In genomic region chr4:108361886-108362285, GRCh38 we compare ENCODE assay signal across 23 cellular contexts.
A peak's percentile ranks its signal among the peaks of the same experiment; 100 is the strongest.
DNase-seq lines count a peak whose midpoint lies in the region; FAIRE-seq and TF ChIP-seq lines count a peak whose summit lies in the region.
"Had no signal": no experiment of that assay in that cellular context is flagged by ENCODE, and none has a peak within 500 bp of the region (broad histone marks: within the 10 kb centered on the region; RNA-seq: fewer than 3 reads in every experiment).

No MANE protein-coding gene starts in this region.

- POLR2A ChIA-PET in H1 (lab: Charles Lee; ENCODE audit: partially characterized antibody) = no interaction called here

- TF ChIP-seq POLR2A in H1 (IDR thresholded peaks at IDR 0.05; ENCODE audit: control extremely low read depth in 1 of 2, low read depth in 2 of 2, low read length in 2 of 2) = no peak

- H2BK20ac ChIP-seq in H1 (ENCODE audit: low read length) = no peak overlapping the region

- H4K91ac ChIP-seq in H1 (replicated peaks; ENCODE audit: insufficient read length, low read length) = no peak overlapping the region
- peak overlapping the region; percentile 45 for H4K91ac ChIP-seq in trophoblast cell (ENCODE audit: low read depth, low read length)

- no peak overlapping the region for H2BK120ac ChIP-seq in H1 (replicated peaks; ENCODE audit: low read depth, low read length)
- peak overlapping the region; percentile 86 for H2BK120ac ChIP-seq in trophoblast cell (ENCODE audit: insufficient read depth, low read length, poor library complexity)

- peak overlapping the region; percentile 43 for H3K27ac Mint-ChIP-seq in activated naive CD4-positive, alpha-beta T cell treated with anti-CD3 and anti-CD28 coated beads for 36 hours
- H3K27ac Mint-ChIP-seq in activated naive CD4-positive, alpha-beta T cell treated with anti-CD3 and anti-CD28 coated beads, Interleukin-2, amount 10 ng/mL, durations not matched to agents 7 days and 5 days = no peak overlapping the region
- H3K27ac Mint-ChIP-seq: activated CD8-positive, alpha-beta T cell treated with anti-CD3 and anti-CD28 coated beads for 36 hours; effector memory CD8-positive, alpha-beta T cell; T-helper 2 cell treated with Interferon-gamma antibody and Interleukin-4, amounts not matched to agents 5 μg/mL and 100 μg/mL, for 36 hours; WTC11 had no signal

- H3K4me1 Mint-ChIP-seq in activated naive CD4-positive, alpha-beta T cell treated with anti-CD3 and anti-CD28 coated beads for 36 hours (ENCODE audit: low read depth) = peaks cover 61% of the 10 kb centered on the region
- H3K4me1 Mint-ChIP-seq in activated naive CD4-positive, alpha-beta T cell treated with anti-CD3 and anti-CD28 coated beads, Interleukin-2, amount 10 ng/mL, durations not matched to agents 7 days and 5 days = peaks cover 68% of the 10 kb centered on the region

- TF ChIP-seq EP300 in H1 (IDR thresholded peaks at IDR 0.05; ENCODE audit: borderline replicate concordance in 1 of 2, low read depth in 2 of 2, low read length in 2 of 2) = no peak

- H2BK5ac ChIP-seq in H1 (ENCODE audit: low read depth, low read length) (no peak overlapping the region), trophoblast cell (ENCODE audit: low read depth, low read length, poor library complexity) (peak overlapping the region; percentile 50)

- H3K4me2 ChIP-seq in Loucy (ENCODE audit: low read depth, low read length, poor library complexity, severe bottlenecking) (peak overlapping the region; percentile 77), H1 (ENCODE audit: insufficient read depth in 1 of 2, low read depth in 2 of 2, low read length in 2 of 2) (no peak overlapping the region), trophoblast cell (ENCODE audit: low read length) (no peak overlapping the region)
- H3K4me2 ChIP-seq: SK-N-SH had no signal

- no peak overlapping the region for H2AK5ac ChIP-seq in H1 (ENCODE audit: low read depth, low read length)
- H2AK5ac ChIP-seq in trophoblast cell (ENCODE audit: low read length) = peak overlapping the region; percentile 57

- no peak overlapping the region for H3K4ac ChIP-seq in H1 (replicated peaks; ENCODE audit: insufficient read length, low read depth, low read length)
- H3K4ac ChIP-seq in trophoblast cell (ENCODE audit: low read depth, low read length) = peak overlapping the region; percentile 33

- H3K9me3 Mint-ChIP-seq in activated naive CD4-positive, alpha-beta T cell treated with anti-CD3 and anti-CD28 coated beads for 36 hours = no peaks in the 10 kb centered on the region
- no peaks in the 10 kb centered on the region for H3K9me3 Mint-ChIP-seq in activated naive CD4-positive, alpha-beta T cell treated with anti-CD3 and anti-CD28 coated beads, Interleukin-2, amount 10 ng/mL, durations not matched to agents 7 days and 5 days
- H3K9me3 Mint-ChIP-seq: activated CD8-positive, alpha-beta T cell treated with anti-CD3 and anti-CD28 coated beads for 36 hours; effector memory CD8-positive, alpha-beta T cell; T-helper 2 cell treated with Interferon-gamma antibody and Interleukin-4, amounts not matched to agents 5 μg/mL and 100 μg/mL, for 36 hours; WTC11 had no signal

- no peaks in the 10 kb centered on the region for H4K20me1 ChIP-seq in Loucy (ENCODE audit: insufficient read depth, low read length, poor library complexity, severe bottlenecking)
- no peaks in the 10 kb centered on the region for H4K20me1 ChIP-seq in H1 (replicated peaks in 1 of 2; ENCODE audit: control insufficient read depth in 1 of 2, insufficient read depth in 2 of 2, low read length in 2 of 2)

- H4K8ac ChIP-seq in H1 (ENCODE audit: extremely low read depth, insufficient read depth, low read length) = no peak overlapping the region
- no peak overlapping the region for H4K8ac ChIP-seq in trophoblast cell (ENCODE audit: low read depth, low read length)

- CTCF ChIA-PET in activated naive CD4-positive, alpha-beta T cell treated with anti-CD3 and anti-CD28 coated beads for 36 hours (lab: Charles Lee) = interaction anchor here (0.6 to 1.4 kb wide), 3 partner anchors 65 to 340 kb away, joined by 3 read pairs; no protein-coding TSS in a partner anchor
- CTCF ChIA-PET in activated naive CD4-positive, alpha-beta T cell treated with anti-CD3 and anti-CD28 coated beads, Interleukin-2, amount 10 ng/mL, durations not matched to agents 7 days and 5 days (lab: Charles Lee) = interaction anchor here (0.6 to 2.8 kb wide), 4 partner anchors 9 to 331 kb away, joined by 3 to 14 read pairs (median 8); no protein-coding TSS in a partner anchor
- CTCF ChIA-PET in H1 (lab: Charles Lee; ENCODE audit: partially characterized antibody) = interaction anchor here (1.2 to 1.9 kb wide), 2 partner anchors 32 to 332 kb away, joined by 4 read pairs; no protein-coding TSS in a partner anchor

- H3K4me3 Mint-ChIP-seq in activated naive CD4-positive, alpha-beta T cell treated with anti-CD3 and anti-CD28 coated beads for 36 hours = no peak overlapping the region
- no peak overlapping the region for H3K4me3 Mint-ChIP-seq in activated naive CD4-positive, alpha-beta T cell treated with anti-CD3 and anti-CD28 coated beads, Interleukin-2, amount 10 ng/mL, durations not matched to agents 7 days and 5 days
- H3K4me3 Mint-ChIP-seq: activated CD8-positive, alpha-beta T cell treated with anti-CD3 and anti-CD28 coated beads for 36 hours; effector memory CD8-positive, alpha-beta T cell; T-helper 2 cell treated with Interferon-gamma antibody and Interleukin-4, amounts not matched to agents 5 μg/mL and 100 μg/mL, for 36 hours; WTC11 had no signal

- TF ChIP-seq RAD21 in H1 (IDR thresholded peaks at IDR 0.05 in 1 of 2, conservative IDR thresholded peaks at IDR 0.05 in 1 of 2; ENCODE audit: low read depth in 2 of 2, low read length in 2 of 2) = no peak

- H3K79me2 ChIP-seq in Loucy (ENCODE audit: insufficient read depth, low read length) (peaks cover 7% of the 10 kb centered on the region), H1 (ENCODE audit: control insufficient read depth in 1 of 2, insufficient read depth in 2 of 2, low read length in 2 of 2) (no peaks in the 10 kb centered on the region), trophoblast cell (ENCODE audit: control insufficient read depth, insufficient read depth, low read length, poor library complexity) (no peaks in the 10 kb centered on the region)

- no peak overlapping the region for H3K56ac ChIP-seq in H1 (replicated peaks; ENCODE audit: insufficient read length, low read depth, low read length)

- H3K36me3 Mint-ChIP-seq in activated naive CD4-positive, alpha-beta T cell treated with anti-CD3 and anti-CD28 coated beads for 36 hours (ENCODE audit: low read depth) = no peaks in the 10 kb centered on the region
- H3K36me3 Mint-ChIP-seq in activated naive CD4-positive, alpha-beta T cell treated with anti-CD3 and anti-CD28 coated beads, Interleukin-2, amount 10 ng/mL, durations not matched to agents 7 days and 5 days = peaks cover 9% of the 10 kb centered on the region
- H3K36me3 Mint-ChIP-seq: WTC11 had no signal

- TF ChIP-seq CTCF in Loucy (conservative IDR thresholded peaks at IDR 0.05; ENCODE audit: low read length) = no peak
- TF ChIP-seq CTCF in H1 (IDR thresholded peaks at IDR 0.05; ENCODE audit: control extremely low read depth in 1 of 3, insufficient read depth in 1 of 3, low read depth in 1 of 3, low read length in 3 of 3) = no peak

- no peaks in the 10 kb centered on the region for H3K27me3 Mint-ChIP-seq in activated naive CD4-positive, alpha-beta T cell treated with anti-CD3 and anti-CD28 coated beads for 36 hours (ENCODE audit: low read depth)
- H3K27me3 Mint-ChIP-seq in activated naive CD4-positive, alpha-beta T cell treated with anti-CD3 and anti-CD28 coated beads, Interleukin-2, amount 10 ng/mL, durations not matched to agents 7 days and 5 days = peaks cover 6% of the 10 kb centered on the region

- 0 out of 2 replicates have a peak overlapping the region, but pooled peaks have one; percentile 39 for H2BK12ac ChIP-seq in H1 (ENCODE audit: low read depth, low read length)
- H2BK12ac ChIP-seq in trophoblast cell (ENCODE audit: low read length) = peak overlapping the region; percentile 90

- peaks cover 25% of the 10 kb centered on the region for H3F3A ChIP-seq in Loucy (ENCODE audit: low read depth)

- H2AFZ ChIP-seq in Loucy (ENCODE audit: low read length) = no peak overlapping the region; the same call in 1 of the 2 replicates
- no peak overlapping the region for H2AFZ ChIP-seq in H1 (ENCODE audit: low read length)
- H2AFZ ChIP-seq in trophoblast cell (ENCODE audit: insufficient read depth, low read length, poor library complexity) = no peak overlapping the region

- no peaks in the 10 kb centered on the region for H3K27me3 ChIP-seq in Loucy (ENCODE audit: insufficient read depth, low read length, poor library complexity, severe bottlenecking)
- H3K27me3 ChIP-seq in H1 (replicated peaks in 1 of 4; ENCODE audit: control insufficient read depth in 3 of 4, extremely low read depth in 1 of 4, insufficient read depth in 3 of 4, low read length in 3 of 4) = no peaks in the 10 kb centered on the region
- peaks cover 5% of the 10 kb centered on the region for H3K27me3 ChIP-seq in trophoblast cell (ENCODE audit: insufficient read depth, low read length)
- H3K27me3 ChIP-seq: body of pancreas, gastrocnemius medialis had no signal

- FAIRE-seq in H1 (lab: Jason Lieb, UNC) = no peak
- FAIRE-seq: colon, RCC 7860 had no signal

- no peak overlapping the region; the same call in 1 of the 2 replicates for H3K18ac ChIP-seq in H1 (ENCODE audit: extremely low read depth, low read length)
- H3K18ac ChIP-seq in trophoblast cell (ENCODE audit: low read length) = peak overlapping the region; percentile 49

- H3K4me3 ChIP-seq in Loucy (ENCODE audit: low read length, poor library complexity, severe bottlenecking) (peak overlapping the region; percentile 57), H1 (ENCODE audit: extremely low read depth in 1 of 4, insufficient read depth in 2 of 4, low read depth in 3 of 4, low read length in 4 of 4) (no peak overlapping the region), trophoblast cell (ENCODE audit: low read depth, low read length) (no peak overlapping the region)
- H3K4me3 ChIP-seq: body of pancreas, gastrocnemius medialis, upper lobe of right lung had no signal

- peaks cover 73% of the 10 kb centered on the region for H3K4me1 ChIP-seq in Loucy (ENCODE audit: insufficient read depth, low read length, poor library complexity, severe bottlenecking)
- H3K4me1 ChIP-seq in H1 (replicated peaks in 1 of 4; ENCODE audit: control insufficient read depth in 3 of 4, insufficient read depth in 4 of 4, low read length in 3 of 4) = peaks cover 0 to 7% (median 4%) of the 10 kb centered on the region in 4 experiments; a peak in 5 of 7 replicates
- peaks cover 12 to 14% of the 10 kb centered on the region in 2 experiments for H3K4me1 ChIP-seq in trophoblast cell (ENCODE audit: control insufficient read depth in 1 of 2, insufficient read depth in 2 of 2, low read length in 2 of 2)
- H3K4me1 ChIP-seq: body of pancreas, gastrocnemius medialis had no signal

- no peaks in the 10 kb centered on the region for H3K23me2 ChIP-seq in H1 (ENCODE audit: low read depth, low read length)

- H4K5ac ChIP-seq in H1 (ENCODE audit: insufficient read length, low read depth, low read length) = no peak overlapping the region

- H3K23ac ChIP-seq in H1 (ENCODE audit: insufficient read length) = no peak overlapping the region
- H3K23ac ChIP-seq in trophoblast cell (ENCODE audit: low read length) = no peak overlapping the region

- H3K79me1 ChIP-seq in H1 (ENCODE audit: low read depth, low read length) = no peaks in the 10 kb centered on the region
- peaks cover 9% of the 10 kb centered on the region for H3K79me1 ChIP-seq in trophoblast cell (ENCODE audit: low read length)

- H3K14ac ChIP-seq in H1 (ENCODE audit: insufficient read length) (no peak overlapping the region), trophoblast cell (ENCODE audit: low read length) (no peak overlapping the region)

- H3K9me2 ChIP-seq in Loucy (replicated peaks; ENCODE audit: low read depth, low read length) = no peaks in the 10 kb centered on the region
- H3K9me2 ChIP-seq: SK-N-SH had no signal

- H3K9ac ChIP-seq in Loucy (ENCODE audit: low read depth, low read length, poor library complexity, severe bottlenecking) (peak overlapping the region; percentile 83), H1 (replicated peaks in 1 of 4; ENCODE audit: extremely low read depth in 1 of 4, low read depth in 3 of 4, low read length in 3 of 4) (no peak overlapping the region), trophoblast cell (ENCODE audit: low read length) (no peak overlapping the region)
- H3K9ac ChIP-seq: SK-N-SH had no signal

- no peaks in the 10 kb centered on the region for H3K36me3 ChIP-seq in Loucy (ENCODE audit: insufficient read depth, low read length)
- H3K36me3 ChIP-seq in H1 (ENCODE audit: control insufficient read depth in 2 of 4, insufficient read depth in 4 of 4, low read length in 3 of 4) = no peaks in the 10 kb centered on the region
- no peaks in the 10 kb centered on the region for H3K36me3 ChIP-seq in trophoblast cell (ENCODE audit: control insufficient read depth in 1 of 2, insufficient read depth in 2 of 2, low read length in 2 of 2)
- H3K36me3 ChIP-seq: gastrocnemius medialis, neutrophil, upper lobe of right lung had no signal

- no peaks in the 10 kb centered on the region for H3K9me3 ChIP-seq in Loucy (ENCODE audit: insufficient read depth, low read depth, low read length)
- no peaks in the 10 kb centered on the region for H3K9me3 ChIP-seq in H1 (ENCODE audit: insufficient read depth in 2 of 2, low read depth in 1 of 2, low read length in 1 of 2)
- H3K9me3 ChIP-seq in trophoblast cell (ENCODE audit: insufficient read depth, low read depth, low read length) = no peaks in the 10 kb centered on the region
- H3K9me3 ChIP-seq: body of pancreas, Caco-2, gastrocnemius medialis, neutrophil, SK-N-SH, upper lobe of right lung had no signal

- intact Hi-C loops in activated naive CD4-positive, alpha-beta T cell treated with anti-CD3 and anti-CD28 coated beads for 36 hours (cut with micrococcal nuclease) = no loop called here

- no peak overlapping the region for H4K12ac ChIP-seq in trophoblast cell (ENCODE audit: low read depth, low read length)

- H3K27ac ChIP-seq in H1 (ENCODE audit: low read depth, low read length) = no peak overlapping the region
- peak overlapping the region; percentile 79 for H3K27ac ChIP-seq in trophoblast cell (ENCODE audit: low read depth, low read length)
- H3K27ac ChIP-seq: body of pancreas, gastrocnemius medialis, neutrophil, upper lobe of right lung had no signal

- no peak overlapping the region for H2BK15ac ChIP-seq in H1 (ENCODE audit: low read length)

- WGBS in H1 (ENCODE audit: extremely low coverage in 1 of 2, insufficient coverage in 1 of 2, insufficient read length in 1 of 2, insufficient replicate concordance in 2 of 2, low coverage in 1 of 2, low lambda C conversion rate in 2 of 2, missing lambda C conversion rate in 1 of 2), 2 experiments = 89% methylated on average over 3 of the region's 3 CpGs; no CpG with 5 or more reads in 1 of the 2 experiments
- WGBS in trophoblast cell (ENCODE audit: extremely low coverage, insufficient coverage, insufficient read length) = no CpG with 5 or more reads among the region's 3 CpGs

- DNase-seq in activated naive CD4-positive, alpha-beta T cell treated with anti-CD3 and anti-CD28 coated beads for 36 hours = peak; percentile 66
- no peak for DNase-seq in activated naive CD4-positive, alpha-beta T cell treated with anti-CD3 and anti-CD28 coated beads, Interleukin-2, amount 10 ng/mL, durations not matched to agents 7 days and 5 days
- no peak for DNase-seq in H1 (ENCODE audit: low read depth in 1 of 2, low spot score in 2 of 2)
- no peak for DNase-seq in trophoblast cell
- no peak for DNase-seq in NCI-H2029 treated with DMSO at 0.1 percent for 48 hours (lab: John Stamatoyannopoulos, UW)
- DNase-seq in HUDEP-2 (lab: John Stamatoyannopoulos, UW; ENCODE audit: unreplicated experiment in 76 of 76) = no peak
- no peak for DNase-seq in pons (ENCODE audit: low spot score)
- DNase-seq: activated CD8-positive, alpha-beta T cell treated with anti-CD3 and anti-CD28 coated beads for 36 hours; body of pancreas; Caco-2; effector memory CD8-positive, alpha-beta T cell; gastrocnemius medialis; hypothalamus; NCI-H1105; NCI-H2081; SK-N-SH; upper lobe of right lung had no signal
